15 cellular contexts compared by ENCODE assay signal in the genomic region with DNA sequence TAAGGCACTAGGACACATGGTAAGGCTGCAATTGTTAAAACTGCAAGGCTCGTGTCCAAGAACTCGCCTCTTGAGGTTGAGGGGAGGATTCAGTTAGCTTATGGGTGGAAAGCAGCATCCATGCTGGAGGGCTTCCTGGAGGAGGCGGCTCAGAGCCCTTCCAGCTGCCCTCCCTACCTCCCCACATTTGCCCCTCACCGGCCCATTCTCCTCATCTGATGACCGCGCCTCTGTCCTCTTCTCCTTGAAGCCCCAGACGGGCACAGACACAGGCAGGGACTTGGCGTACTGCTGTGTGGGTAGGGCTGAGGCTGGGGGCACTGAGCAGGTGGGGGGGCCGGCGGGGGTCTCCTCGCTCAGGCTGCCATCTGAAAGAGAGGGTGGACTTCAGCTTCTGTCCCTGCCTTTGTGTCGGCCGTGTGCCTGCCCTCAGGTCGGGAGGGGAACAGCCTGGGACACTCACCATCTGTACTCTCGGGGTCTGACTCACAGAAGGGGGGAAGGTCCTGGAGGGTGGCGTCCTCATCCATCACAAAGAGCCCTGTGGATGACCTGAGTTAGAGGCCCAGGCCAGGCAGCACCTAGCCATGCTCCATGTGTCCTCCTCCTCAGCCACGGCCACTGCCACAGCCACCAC. TPM values are rescaled to one million over a fixed set of nuclear protein-coding genes. Genes with fewer than 3 reads are reported as not detected.
A peak's percentile ranks its signal among the peaks of the same experiment; 100 is the strongest.
DNase-seq lines count a peak whose midpoint lies in the region; ATAC-seq and TF ChIP-seq lines count a peak whose summit lies in the region.
"Had no signal": no experiment of that assay in that cellular context is flagged by ENCODE, and none has a peak within 500 bp of the region (broad histone marks: within the 10 kb centered on the region; RNA-seq: fewer than 3 reads in every experiment).

No MANE protein-coding gene starts in this region.

- WGBS in ovary, 3 donors: 85 to 88% (median 87%) methylated on average over 16 to 17 of the region's 17 CpGs

- no peak overlapping the region for H3K9ac ChIP-seq in OCI-LY1 (ENCODE audit: low read length)

- H4K20me1 ChIP-seq in OCI-LY1 (ENCODE audit: insufficient read depth, low read length): no peaks in the 10 kb centered on the region

- no peaks in the 10 kb centered on the region for H3K27me3 Mint-ChIP-seq in T-helper 1 cell treated with Interleukin-12 subunit alpha and Interleukin-12 subunit beta and Interleukin-4 antibody, amounts not matched to agents 30 μg/mL and 1 μg/mL, for 36 hours (ENCODE audit: low read depth)
- no peaks in the 10 kb centered on the region for H3K27me3 Mint-ChIP-seq in effector memory CD8-positive, alpha-beta T cell

- no peak for ATAC-seq in effector memory CD8-positive, alpha-beta T cell (replicated peaks)
- ATAC-seq: gastroesophageal sphincter had no signal

- no peaks in the 10 kb centered on the region for H3K9me2 ChIP-seq in OCI-LY1 (ENCODE audit: low read depth, low read length)

- H3K27me3 ChIP-seq in OCI-LY1 (ENCODE audit: insufficient read depth, low read length): no peaks in the 10 kb centered on the region
- H3K27me3 ChIP-seq in ovary: no peaks in the 10 kb centered on the region
- H3K27me3 ChIP-seq: gastroesophageal sphincter, right atrium auricular region had no signal

- peaks cover 7% of the 10 kb centered on the region for H3K36me3 Mint-ChIP-seq in T-helper 1 cell treated with Interleukin-12 subunit alpha and Interleukin-12 subunit beta and Interleukin-4 antibody, amounts not matched to agents 30 μg/mL and 1 μg/mL, for 36 hours (ENCODE audit: low read depth)
- H3K36me3 Mint-ChIP-seq in effector memory CD8-positive, alpha-beta T cell (ENCODE audit: insufficient read depth): peaks cover 33% of the 10 kb centered on the region

- no peak overlapping the region for H3K4me3 Mint-ChIP-seq in T-helper 1 cell treated with Interleukin-12 subunit alpha and Interleukin-12 subunit beta and Interleukin-4 antibody, amounts not matched to agents 30 μg/mL and 1 μg/mL, for 36 hours
- peak overlapping the region; percentile 43 to 56 for H3K4me3 Mint-ChIP-seq in effector memory CD8-positive, alpha-beta T cell

- TF ChIP-seq CTCF in OCI-LY1 (IDR thresholded peaks at IDR 0.05; ENCODE audit: low read length) (no peak), ovary (IDR thresholded peaks at IDR 0.05) (no peak)

- H3K4me2 ChIP-seq in OCI-LY1 (ENCODE audit: low read length): no peak overlapping the region

- H3K36me3 ChIP-seq in OCI-LY1 (ENCODE audit: insufficient read depth, low read length): peaks cover 16% of the 10 kb centered on the region
- H3K36me3 ChIP-seq in ovary: no peaks in the 10 kb centered on the region

- no peak overlapping the region for H2AFZ ChIP-seq in OCI-LY1 (ENCODE audit: low read length)

- TF ChIP-seq EP300 in ovary (IDR thresholded peaks at IDR 0.05): no peak

- H3K79me2 ChIP-seq in OCI-LY1 (ENCODE audit: insufficient read depth, low read length): peaks cover 11% of the 10 kb centered on the region

- H3K9me3 Mint-ChIP-seq in T-helper 1 cell treated with Interleukin-12 subunit alpha and Interleukin-12 subunit beta and Interleukin-4 antibody, amounts not matched to agents 30 μg/mL and 1 μg/mL, for 36 hours: no peaks in the 10 kb centered on the region
- no peaks in the 10 kb centered on the region for H3K9me3 Mint-ChIP-seq in effector memory CD8-positive, alpha-beta T cell

- H3K4me1 ChIP-seq in OCI-LY1 (ENCODE audit: insufficient read depth, low read length, severe bottlenecking): peaks cover 41% of the 10 kb centered on the region
- H3K4me1 ChIP-seq in ovary (ENCODE audit: insufficient read depth): peaks cover 14% of the 10 kb centered on the region

- H3K27ac ChIP-seq in OCI-LY1 (ENCODE audit: low read depth, low read length, poor library complexity, severe bottlenecking) (peak overlapping the region; percentile 10), ovary (no peak overlapping the region)

- H3K4me3 ChIP-seq in OCI-LY1 (ENCODE audit: low read depth, low read length, poor library complexity, severe bottlenecking): no peak overlapping the region
- H3K4me3 ChIP-seq in ovary: no peak overlapping the region
- H3K4me3 ChIP-seq: gastroesophageal sphincter, right atrium auricular region had no signal

- no peaks in the 10 kb centered on the region for H3F3A ChIP-seq in OCI-LY1 (ENCODE audit: insufficient read depth, low read length)

- H3K27ac Mint-ChIP-seq in T-helper 1 cell treated with Interleukin-12 subunit alpha and Interleukin-12 subunit beta and Interleukin-4 antibody, amounts not matched to agents 30 μg/mL and 1 μg/mL, for 36 hours: peak overlapping the region; percentile 78
- H3K27ac Mint-ChIP-seq in effector memory CD8-positive, alpha-beta T cell: no peak overlapping the region

- no peaks in the 10 kb centered on the region for H3K9me3 ChIP-seq in OCI-LY1 (ENCODE audit: low read length)
- no peaks in the 10 kb centered on the region for H3K9me3 ChIP-seq in ovary
- H3K9me3 ChIP-seq: gastroesophageal sphincter, right atrium auricular region had no signal

- intact Hi-C loops in ovary (cut with DNase I): no loop called here

- no peak for TF ChIP-seq POLR2A in ovary (IDR thresholded peaks at IDR 0.05)

- no peak for DNase-seq in T-helper 1 cell
- no peak for DNase-seq in effector memory CD8-positive, alpha-beta T cell
- DNase-seq in ovary: peak in 4 of 5 donors; percentile 38 to 50 (median 42)
- DNase-seq in SIG-M5 treated with dmso at 0.1 percent for 504 hours (lab: John Stamatoyannopoulos, UW; ENCODE audit: unreplicated experiment): no peak
- DNase-seq in GOT3 (lab: John Stamatoyannopoulos, UW): no peak
- DNase-seq in COR-L47 (lab: John Stamatoyannopoulos, UW): no peak
- DNase-seq: activated CD8-positive, alpha-beta memory T cell treated with anti-CD3 and anti-CD28 coated beads, Interleukin-2, amount 50 U/mL, for 48 hours; EL; stimulated activated CD4-positive, alpha-beta T cell treated with anti-CD3 and anti-CD28 coated beads, Interleukin-2, amount 100 ng/mL, for 48 hours had no signal

- H3K4me1 Mint-ChIP-seq in T-helper 1 cell treated with Interleukin-12 subunit alpha and Interleukin-12 subunit beta and Interleukin-4 antibody, amounts not matched to agents 30 μg/mL and 1 μg/mL, for 36 hours (ENCODE audit: low read depth): peaks cover 34% of the 10 kb centered on the region
- peaks cover 29 to 30% of the 10 kb centered on the region in 2 donors for H3K4me1 Mint-ChIP-seq in effector memory CD8-positive, alpha-beta T cell (ENCODE audit: low read depth in 2 of 2)

RNA-seq across cellular contexts. Expression of a gene that starts 4.1 kb away (rescaled TPM):
- total RNA-seq in ovary: 100 to 1,000 TPM in 1 of 7 donors, 10 to 100 TPM in 6; 47.2 to 111 (median 74.2) TPM
- 10 to 100 TPM in 1 of 2 donors, 1 to 10 TPM in 1; 6.8 to 39.0 TPM for polyA plus RNA-seq in ovary

RNA-seq across cellular contexts. Expression of a gene that starts 5.7 kb away (rescaled TPM):
- 10 to 100 TPM; 10.6 to 45.3 (median 30.0) TPM for total RNA-seq in ovary
- polyA plus RNA-seq in ovary: 10 to 100 TPM; 24.3 to 34.8 TPM

RNA-seq across cellular contexts. Expression of a gene that starts 6.0 kb away (rescaled TPM):
- total RNA-seq in ovary: 10 to 100 TPM; 23.1 to 77.5 (median 49.8) TPM
- 10 to 100 TPM; 41.3 to 66.9 TPM for polyA plus RNA-seq in ovary

RNA-seq across cellular contexts. Expression of a gene that starts 20.5 kb away (rescaled TPM):
- 100 to 1,000 TPM; 108 to 256 (median 206) TPM for total RNA-seq in ovary
- 100 to 1,000 TPM in 1 of 2 donors, 10 to 100 TPM in 1; 22.2 to 186 TPM for polyA plus RNA-seq in ovary

RNA-seq across cellular contexts. Expression of a gene that starts 25.2 kb away (rescaled TPM):
- 1 to 10 TPM in 4 of 7 donors, under 1 TPM in 2, not detected in 1; 0.24 to 4.3 (median 1.3) TPM for total RNA-seq in ovary
- under 1 TPM; 0.35 to 0.43 TPM for polyA plus RNA-seq in ovary
- total RNA-seq: NCI-H460, temporal lobe had no signal

Comparison
In these comparisons a context has a peak if more than half of its experiments do, and no peak if none do; other contexts are left out.
1. DNase-seq: peak in ovary (4 of 5); none in T-helper 1 cell (0 of 5), effector memory CD8-positive, alpha-beta T cell (0 of 3), SIG-M5 treated with dmso at 0.1 percent for 504 hours (single experiment), GOT3 (single experiment) and COR-L47 (single experiment).